Comparison of ENCODE assay signal across 37 cellular contexts in the genomic region with DNA sequence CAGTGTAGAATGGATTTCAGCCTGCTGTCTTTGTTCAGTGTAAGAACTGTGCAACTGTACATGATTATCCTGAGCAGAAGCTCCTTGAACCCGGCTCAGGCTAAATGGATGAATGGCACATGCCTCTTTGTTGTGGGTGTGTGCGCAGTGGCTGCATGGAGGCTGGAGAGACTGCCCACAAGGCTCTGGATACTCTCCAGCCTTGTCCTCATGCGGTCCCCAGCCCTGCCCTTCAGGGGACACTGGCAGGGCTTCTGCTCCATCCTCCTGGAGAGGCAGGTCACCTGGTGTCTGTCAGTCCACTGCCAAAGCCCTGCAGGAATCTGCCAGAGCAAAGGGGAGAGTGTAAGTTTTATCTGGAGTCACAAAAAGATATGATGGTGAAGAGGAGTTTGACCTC.
"Had no signal": no experiment of that assay in that cellular context is flagged by ENCODE, and none has a peak within 500 bp of the region (broad histone marks: within the 10 kb centered on the region; RNA-seq: fewer than 3 reads in every experiment).

No MANE protein-coding gene starts in this region.

- H3K36me3 Mint-ChIP-seq: activated CD4-positive, alpha-beta memory T cell treated with anti-CD3 and anti-CD28 coated beads for 36 hours; activated naive CD4-positive, alpha-beta T cell treated with anti-CD3 and anti-CD28 coated beads, Interleukin-2, amount 50 U/mL, for 72 hours; activated naive CD8-positive, alpha-beta T cell treated with anti-CD3 and anti-CD28 coated beads for 36 hours had no signal

- H3K4me1 ChIP-seq: adrenal gland, body of pancreas, breast epithelium had no signal

- H3K4me1 Mint-ChIP-seq: activated CD4-positive, alpha-beta T cell treated with anti-CD3 and anti-CD28 coated beads for 36 hours; activated naive CD8-positive, alpha-beta T cell treated with anti-CD3 and anti-CD28 coated beads for 36 hours; activated T-helper 17 cell treated with anti-CD3 and anti-CD28 coated beads, Interleukin-2, amount 50 U/mL, for 72 hours had no signal

- ATAC-seq: activated CD4-positive, alpha-beta T cell treated with anti-CD3 and anti-CD28 coated beads for 36 hours; activated CD4-positive, CD25-positive, alpha-beta regulatory T cell treated with anti-CD3 and anti-CD28 coated beads, Interleukin-2, amount 50 U/mL, for 24 hours; activated CD8-positive, alpha-beta T cell treated with anti-CD3 and anti-CD28 coated beads for 36 hours; activated naive CD4-positive, alpha-beta T cell treated with anti-CD3 and anti-CD28 coated beads, Interleukin-2, amount 50 U/mL, for 72 hours; activated T-cell treated with anti-CD3 and anti-CD28 coated beads, Interleukin-2, amount 50 U/mL, for 4 hours; activated T-cell treated with anti-CD3 and anti-CD28 coated beads, Interleukin-2, amount 50 U/mL, for 72 hours; activated T-helper 17 cell treated with anti-CD3 and anti-CD28 coated beads, Interleukin-2, amount 50 U/mL, for 72 hours; body of pancreas had no signal

- H3K27ac ChIP-seq: adrenal gland, body of pancreas, brain microvascular endothelial cell, breast epithelium, VCaP had no signal

- H3K4me3 ChIP-seq: adrenal gland, body of pancreas, breast epithelium had no signal

- H3K27ac Mint-ChIP-seq: activated CD4-positive, alpha-beta memory T cell treated with anti-CD3 and anti-CD28 coated beads for 36 hours; activated CD4-positive, alpha-beta T cell treated with anti-CD3 and anti-CD28 coated beads for 36 hours; activated CD8-positive, alpha-beta T cell treated with anti-CD3 and anti-CD28 coated beads for 36 hours; activated naive CD4-positive, alpha-beta T cell treated with anti-CD3 and anti-CD28 coated beads for 36 hours; activated naive CD4-positive, alpha-beta T cell treated with anti-CD3 and anti-CD28 coated beads, Interleukin-2, amount 50 U/mL, for 72 hours; activated naive CD8-positive, alpha-beta T cell treated with anti-CD3 and anti-CD28 coated beads for 36 hours; activated T-cell treated with anti-CD3 and anti-CD28 coated beads, Interleukin-2, amount 50 U/mL, for 72 hours; activated T-helper 1 cell treated with anti-CD3 and anti-CD28 coated beads, Interleukin-12 subunit alpha, Interleukin-12 subunit beta, Interleukin-2, Interleukin-4 antibody, amounts not matched to agents 30 ng/mL and 10 ng/mL and 1 ng/mL, durations not matched to agents 14 hours and 24 hours and 36 hours; activated T-helper 17 cell treated with anti-CD3 and anti-CD28 coated beads, Interleukin-2, amount 50 U/mL, for 72 hours; T-helper 1 cell treated with Interleukin-12 subunit alpha and Interleukin-12 subunit beta and Interleukin-4 antibody, amounts not matched to agents 30 μg/mL and 1 μg/mL, for 36 hours; T-helper 2 cell treated with Interferon-gamma antibody and Interleukin-4, amounts not matched to agents 5 μg/mL and 100 μg/mL, for 36 hours had no signal

- H3K9me3 Mint-ChIP-seq: activated CD4-positive, alpha-beta memory T cell treated with anti-CD3 and anti-CD28 coated beads for 36 hours; activated CD8-positive, alpha-beta T cell treated with anti-CD3 and anti-CD28 coated beads for 36 hours; activated naive CD4-positive, alpha-beta T cell treated with anti-CD3 and anti-CD28 coated beads for 36 hours; activated naive CD4-positive, alpha-beta T cell treated with anti-CD3 and anti-CD28 coated beads, Interleukin-2, amount 50 U/mL, for 72 hours; activated T-cell treated with anti-CD3 and anti-CD28 coated beads, Interleukin-2, amount 50 U/mL, for 4 hours; activated T-cell treated with anti-CD3 and anti-CD28 coated beads, Interleukin-2, amount 50 U/mL, for 72 hours; activated T-helper 1 cell treated with anti-CD3 and anti-CD28 coated beads, Interleukin-12 subunit alpha, Interleukin-12 subunit beta, Interleukin-2, Interleukin-4 antibody, amounts not matched to agents 30 ng/mL and 10 ng/mL and 1 ng/mL, durations not matched to agents 14 hours and 24 hours and 36 hours; activated T-helper 17 cell treated with anti-CD3 and anti-CD28 coated beads, Interleukin-2, amount 50 U/mL, for 72 hours; T-helper 1 cell treated with Interleukin-12 subunit alpha and Interleukin-12 subunit beta and Interleukin-4 antibody, amounts not matched to agents 30 μg/mL and 1 μg/mL, for 36 hours; T-helper 2 cell treated with Interferon-gamma antibody and Interleukin-4, amounts not matched to agents 5 μg/mL and 100 μg/mL, for 36 hours had no signal

- H3K36me3 ChIP-seq: adrenal gland, brain microvascular endothelial cell, breast epithelium had no signal

- H3K4me3 Mint-ChIP-seq: activated CD4-positive, alpha-beta memory T cell treated with anti-CD3 and anti-CD28 coated beads for 36 hours; activated CD4-positive, alpha-beta T cell treated with anti-CD3 and anti-CD28 coated beads for 36 hours; activated CD8-positive, alpha-beta T cell treated with anti-CD3 and anti-CD28 coated beads for 36 hours; activated naive CD4-positive, alpha-beta T cell treated with anti-CD3 and anti-CD28 coated beads for 36 hours; activated naive CD8-positive, alpha-beta T cell treated with anti-CD3 and anti-CD28 coated beads for 36 hours; activated T-cell treated with anti-CD3 and anti-CD28 coated beads, Interleukin-2, amount 50 U/mL, for 4 hours; activated T-cell treated with anti-CD3 and anti-CD28 coated beads, Interleukin-2, amount 50 U/mL, for 72 hours; activated T-helper 1 cell treated with anti-CD3 and anti-CD28 coated beads, Interleukin-12 subunit alpha, Interleukin-12 subunit beta, Interleukin-2, Interleukin-4 antibody, amounts not matched to agents 30 ng/mL and 10 ng/mL and 1 ng/mL, durations not matched to agents 14 hours and 24 hours and 36 hours; activated T-helper 17 cell treated with anti-CD3 and anti-CD28 coated beads, Interleukin-2, amount 50 U/mL, for 72 hours; T-helper 1 cell treated with Interleukin-12 subunit alpha and Interleukin-12 subunit beta and Interleukin-4 antibody, amounts not matched to agents 30 μg/mL and 1 μg/mL, for 36 hours; T-helper 2 cell treated with Interferon-gamma antibody and Interleukin-4, amounts not matched to agents 5 μg/mL and 100 μg/mL, for 36 hours had no signal

- H3K27me3 Mint-ChIP-seq: activated CD8-positive, alpha-beta T cell treated with anti-CD3 and anti-CD28 coated beads for 36 hours had no signal

- H3K9me3 ChIP-seq: adrenal gland, body of pancreas, breast epithelium had no signal

- DNase-seq: activated CD4-positive, alpha-beta memory T cell treated with anti-CD3 and anti-CD28 coated beads for 36 hours; activated CD4-positive, alpha-beta T cell treated with anti-CD3 and anti-CD28 coated beads for 1 hour; activated CD4-positive, alpha-beta T cell treated with anti-CD3 and anti-CD28 coated beads for 36 hours; activated CD4-positive, alpha-beta T cell treated with anti-CD3 and anti-CD28 coated beads for 48 hours; activated CD4-positive, alpha-beta T cell treated with anti-CD3 and anti-CD28 coated beads, Interleukin-2, amount 50 U/mL, for 1 hour; activated CD4-positive, alpha-beta T cell treated with anti-CD3 and anti-CD28 coated beads, Interleukin-2, amount 50 U/mL, for 4 hours; activated CD4-positive, CD25-positive, alpha-beta regulatory T cell; activated CD8-positive, alpha-beta memory T cell treated with anti-CD3 and anti-CD28 coated beads, Interleukin-2, amount 50 U/mL, for 4 hours; activated CD8-positive, alpha-beta T cell treated with anti-CD3 and anti-CD28 coated beads for 36 hours; activated effector memory CD4-positive, alpha-beta T cell treated with anti-CD3 and anti-CD28 coated beads, Interleukin-2, amount 50 U/mL, for 16 hours; activated gamma-delta T cell treated with Interleukin-2 at 50 U/mL for 16 hours; activated naive CD4-positive, alpha-beta T cell; activated naive CD4-positive, alpha-beta T cell treated with anti-CD3 and anti-CD28 coated beads for 36 hours; activated naive CD4-positive, alpha-beta T cell treated with anti-CD3 and anti-CD28 coated beads, Interleukin-2, amount 50 U/mL, for 16 hours; activated naive CD8-positive, alpha-beta T cell treated with anti-CD3 and anti-CD28 coated beads for 36 hours; activated T-cell treated with anti-CD3 and anti-CD28 coated beads for 4 hours; activated T-cell treated with anti-CD3 and anti-CD28 coated beads, Interleukin-2, amount 50 U/mL, for 1 hour; activated T-cell treated with anti-CD3 and anti-CD28 coated beads, Interleukin-2, amount 50 U/mL, for 4 hours; activated T-cell treated with anti-CD3 and anti-CD28 coated beads, Interleukin-2, amount 50 U/mL, for 72 hours; adrenal gland; amniotic stem cell; aorta; body of pancreas; brain microvascular endothelial cell; central memory CD4-positive, alpha-beta T cell; SW 1271; T-helper 1 cell; T-helper 2 cell; T-helper 9 cell had no signal

- H3K27me3 ChIP-seq: adrenal gland, body of pancreas, brain microvascular endothelial cell, breast epithelium had no signal
